ENCODE assay signal across 9 cellular contexts in genomic region chr9:32968101-32969011, GRCh38. TPM values are rescaled to one million over a fixed set of nuclear protein-coding genes. Genes with fewer than 3 reads are reported as not detected.
DNase-seq lines count a peak whose midpoint lies in the region; ATAC-seq and TF ChIP-seq lines count a peak whose summit lies in the region.
"Had no signal": no experiment of that assay in that cellular context is flagged by ENCODE, and none has a peak within 500 bp of the region (broad histone marks: within the 10 kb centered on the region; RNA-seq: fewer than 3 reads in every experiment).

No MANE protein-coding gene starts in this region.

- ATAC-seq in HG03354 (IDR thresholded peaks at IDR 0.05; ENCODE audit: poor library complexity, severe bottlenecking, unreplicated experiment): peak; percentile 44
- ATAC-seq in activated naive CD8-positive, alpha-beta T cell treated with anti-CD3 and anti-CD28 coated beads, Interleukin-2, amount 50 U/mL, for 24 hours: no peak
- peak; percentile 23 for ATAC-seq in left ventricle myocardium superior
- no peak for ATAC-seq in HG02970 (IDR thresholded peaks at IDR 0.05; ENCODE audit: low FRiP score, unreplicated experiment)
- no peak for ATAC-seq in GM21786 (IDR thresholded peaks at IDR 0.05; ENCODE audit: unreplicated experiment)

- TF ChIP-seq EP300 in sigmoid colon (IDR thresholded peaks at IDR 0.05): no peak

- no peaks in the 10 kb centered on the region for H3K27me3 Mint-ChIP-seq in CD8-positive, alpha-beta memory T cell
- no peaks in the 10 kb centered on the region for H3K27me3 Mint-ChIP-seq in activated naive CD8-positive, alpha-beta T cell treated with anti-CD3 and anti-CD28 coated beads, Interleukin-2, amount 50 U/mL, for 24 hours

- intact Hi-C loops in left ventricle myocardium superior (cut with micrococcal nuclease): loop anchor here (5.0 kb wide), 2 partner anchors 381 to 591 kb away; no protein-coding TSS in a partner anchor
- intact Hi-C loops in sigmoid colon (cut with DNase I): loop anchor here (5.0 kb wide), 1 partner anchor 591 kb away; no protein-coding TSS in a partner anchor

- POLR2A ChIA-PET in CD8-positive, alpha-beta memory T cell (lab: Charles Lee): no interaction called here

- no peak overlapping the region for H3K27ac ChIP-seq in CD8-positive, alpha-beta memory T cell (ENCODE audit: low read depth, low read length)
- no peak overlapping the region for H3K27ac ChIP-seq in sigmoid colon

- no peaks in the 10 kb centered on the region for H3K9me3 Mint-ChIP-seq in CD8-positive, alpha-beta memory T cell
- H3K9me3 Mint-ChIP-seq in activated naive CD8-positive, alpha-beta T cell treated with anti-CD3 and anti-CD28 coated beads, Interleukin-2, amount 50 U/mL, for 24 hours: no peaks in the 10 kb centered on the region
- H3K9me3 Mint-ChIP-seq: T-helper 1 cell treated with Interleukin-12 subunit alpha and Interleukin-12 subunit beta and Interleukin-4 antibody, amounts not matched to agents 30 μg/mL and 1 μg/mL, for 36 hours had no signal

- no peak overlapping the region for H3K4me3 Mint-ChIP-seq in CD8-positive, alpha-beta memory T cell
- H3K4me3 Mint-ChIP-seq in activated naive CD8-positive, alpha-beta T cell treated with anti-CD3 and anti-CD28 coated beads, Interleukin-2, amount 50 U/mL, for 24 hours: no peak overlapping the region
- H3K4me3 Mint-ChIP-seq: T-helper 1 cell treated with Interleukin-12 subunit alpha and Interleukin-12 subunit beta and Interleukin-4 antibody, amounts not matched to agents 30 μg/mL and 1 μg/mL, for 36 hours had no signal

- no peak overlapping the region for H3K4me3 ChIP-seq in CD8-positive, alpha-beta memory T cell (ENCODE audit: low read length)
- H3K4me3 ChIP-seq in sigmoid colon: no peak overlapping the region

- no peak for TF ChIP-seq POLR2A in sigmoid colon (IDR thresholded peaks at IDR 0.05)

- 59 to 65% methylated on average over 13 of the region's 13 CpGs for WGBS in sigmoid colon, 2 donors

- H3K36me3 Mint-ChIP-seq in CD8-positive, alpha-beta memory T cell: peaks cover 0 to 31% (median 13%) of the 10 kb centered on the region in 3 donors
- peaks cover 12% of the 10 kb centered on the region for H3K36me3 Mint-ChIP-seq in activated naive CD8-positive, alpha-beta T cell treated with anti-CD3 and anti-CD28 coated beads, Interleukin-2, amount 50 U/mL, for 24 hours (ENCODE audit: low read depth)

- H3K4me1 Mint-ChIP-seq in CD8-positive, alpha-beta memory T cell: peaks cover 0 to 3% (median 2%) of the 10 kb centered on the region in 3 donors
- peaks cover 2% of the 10 kb centered on the region for H3K4me1 Mint-ChIP-seq in activated naive CD8-positive, alpha-beta T cell treated with anti-CD3 and anti-CD28 coated beads, Interleukin-2, amount 50 U/mL, for 24 hours

- no peaks in the 10 kb centered on the region for H3K27me3 ChIP-seq in CD8-positive, alpha-beta memory T cell (ENCODE audit: insufficient read depth, low read length, poor library complexity, severe bottlenecking)
- H3K27me3 ChIP-seq in sigmoid colon: no peaks in the 10 kb centered on the region

- peak; percentile 35 to 67 (median 40) for DNase-seq in CD8-positive, alpha-beta memory T cell
- DNase-seq in SKM-1 (lab: John Stamatoyannopoulos, UW; ENCODE audit: unreplicated experiment) (peak; percentile 11), left ventricle myocardium superior (peak; percentile 54), sigmoid colon (no peak)
- DNase-seq in activated naive CD8-positive, alpha-beta T cell treated with anti-CD3 and anti-CD28 coated beads, Interleukin-2, amount 50 U/mL, for 24 hours: peak; percentile 59

- peaks cover 6% of the 10 kb centered on the region for H3K36me3 ChIP-seq in CD8-positive, alpha-beta memory T cell (ENCODE audit: insufficient read depth, low read length)
- peaks cover 4 to 19% (median 12%) of the 10 kb centered on the region in 4 donors for H3K36me3 ChIP-seq in sigmoid colon

- H3K27ac Mint-ChIP-seq in CD8-positive, alpha-beta memory T cell: peak overlapping the region in 1 of 8 donors; percentile 38
- H3K27ac Mint-ChIP-seq in activated naive CD8-positive, alpha-beta T cell treated with anti-CD3 and anti-CD28 coated beads, Interleukin-2, amount 50 U/mL, for 24 hours: no peak overlapping the region
- H3K27ac Mint-ChIP-seq: T-helper 1 cell treated with Interleukin-12 subunit alpha and Interleukin-12 subunit beta and Interleukin-4 antibody, amounts not matched to agents 30 μg/mL and 1 μg/mL, for 36 hours had no signal

- CTCF ChIA-PET in CD8-positive, alpha-beta memory T cell (lab: Charles Lee): interaction anchor here (0.9 to 2.4 kb wide), 9 partner anchors 8 to 590 kb away, joined by 3 to 13 read pairs (median 4); partner anchors contain the start of gene ACO1

- TF ChIP-seq CTCF in sigmoid colon (IDR thresholded peaks at IDR 0.05): peak; percentile 44 to 77 (median 52)

- H3K4me1 ChIP-seq in CD8-positive, alpha-beta memory T cell (ENCODE audit: insufficient read depth, low read length): no peaks in the 10 kb centered on the region
- no peaks in the 10 kb centered on the region for H3K4me1 ChIP-seq in sigmoid colon

- H3K9me3 ChIP-seq in CD8-positive, alpha-beta memory T cell (ENCODE audit: low read length): no peaks in the 10 kb centered on the region
- no peaks in the 10 kb centered on the region for H3K9me3 ChIP-seq in sigmoid colon

RNA-seq across cellular contexts. Expression of gene APTX, which starts 33.1 kb away (rescaled TPM):
- total RNA-seq in CD8-positive, alpha-beta memory T cell: 10 to 100 TPM; 54.2 to 60.1 TPM
- 22.1 TPM for polyA plus RNA-seq in CD8-positive, alpha-beta memory T cell
- total RNA-seq in left ventricle myocardium superior: 12.0 TPM
- 10 to 100 TPM; 11.4 to 27.1 (median 18.0) TPM for total RNA-seq in sigmoid colon
- polyA plus RNA-seq in sigmoid colon: 10 to 100 TPM; 21.6 to 32.3 (median 24.7) TPM

RNA-seq across cellular contexts. Expression of gene DNAJA1, which starts 56.7 kb away (rescaled TPM):
- 100 to 1,000 TPM; 318 to 332 TPM for total RNA-seq in CD8-positive, alpha-beta memory T cell
- polyA plus RNA-seq in CD8-positive, alpha-beta memory T cell: 106 TPM
- total RNA-seq in left ventricle myocardium superior: 90.9 TPM
- total RNA-seq in sigmoid colon: 100 to 1,000 TPM in 1 of 4 donors, 10 to 100 TPM in 3; 49.0 to 102 (median 76.6) TPM
- 10 to 100 TPM; 59.5 to 94.6 (median 71.1) TPM for polyA plus RNA-seq in sigmoid colon

Comparison
In these comparisons a context has a peak if more than half of its experiments do, and no peak if none do; other contexts are left out.
1. ATAC-seq: peak in HG03354 (single experiment) and left ventricle myocardium superior (single experiment); none in activated naive CD8-positive, alpha-beta T cell treated with anti-CD3 and anti-CD28 coated beads, Interleukin-2, amount 50 U/mL, for 24 hours (single experiment), HG02970 (single experiment) and GM21786 (single experiment).